1 cellular context compared by ENCODE assay signal in the genomic region with DNA sequence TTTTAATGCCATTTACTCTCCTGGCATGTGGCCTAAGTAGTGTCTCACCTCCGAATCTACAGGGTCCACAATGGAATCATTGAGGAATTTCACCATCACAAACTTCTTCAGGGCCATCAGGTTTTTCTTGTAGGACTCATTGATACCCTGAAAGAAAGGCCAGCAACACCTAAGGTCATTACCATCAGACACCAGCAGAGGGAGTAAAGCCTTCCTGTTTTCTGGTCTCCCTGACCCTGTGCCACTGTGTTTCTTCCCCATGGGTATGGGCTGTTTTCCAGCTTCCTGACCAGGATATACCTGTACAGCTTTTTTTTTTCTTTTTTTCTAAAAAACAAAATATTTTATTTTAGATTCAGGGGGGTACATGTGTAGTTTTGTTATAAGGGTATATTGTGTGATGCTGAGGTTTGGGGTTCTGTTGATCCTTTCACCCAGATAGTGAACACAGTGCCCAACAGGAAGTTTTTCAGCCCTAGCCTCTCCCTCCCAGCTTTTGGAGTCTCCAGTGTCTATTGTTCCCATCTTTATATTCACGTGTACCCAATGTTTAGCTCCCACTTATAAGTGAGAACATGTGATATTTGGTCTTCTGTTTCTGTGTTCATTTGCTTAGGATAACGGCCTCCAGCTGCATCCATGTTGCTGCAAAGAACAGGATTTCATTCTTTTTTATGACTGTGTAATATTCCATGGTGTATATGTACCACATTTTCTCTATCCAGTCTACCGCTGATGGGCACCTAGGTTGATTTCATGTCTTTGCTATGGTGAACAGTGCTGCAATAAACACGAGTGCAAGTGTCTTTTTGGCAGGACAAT.
TF ChIP-seq lines count a peak whose summit lies in the region.

No MANE protein-coding gene starts in this region.

TF ChIP-seq in HepG2, 621 proteins besides CTCF, POLR2A, EP300 and RAD21 (continued from another document):
- TF ChIP-seq, protein P1, sequence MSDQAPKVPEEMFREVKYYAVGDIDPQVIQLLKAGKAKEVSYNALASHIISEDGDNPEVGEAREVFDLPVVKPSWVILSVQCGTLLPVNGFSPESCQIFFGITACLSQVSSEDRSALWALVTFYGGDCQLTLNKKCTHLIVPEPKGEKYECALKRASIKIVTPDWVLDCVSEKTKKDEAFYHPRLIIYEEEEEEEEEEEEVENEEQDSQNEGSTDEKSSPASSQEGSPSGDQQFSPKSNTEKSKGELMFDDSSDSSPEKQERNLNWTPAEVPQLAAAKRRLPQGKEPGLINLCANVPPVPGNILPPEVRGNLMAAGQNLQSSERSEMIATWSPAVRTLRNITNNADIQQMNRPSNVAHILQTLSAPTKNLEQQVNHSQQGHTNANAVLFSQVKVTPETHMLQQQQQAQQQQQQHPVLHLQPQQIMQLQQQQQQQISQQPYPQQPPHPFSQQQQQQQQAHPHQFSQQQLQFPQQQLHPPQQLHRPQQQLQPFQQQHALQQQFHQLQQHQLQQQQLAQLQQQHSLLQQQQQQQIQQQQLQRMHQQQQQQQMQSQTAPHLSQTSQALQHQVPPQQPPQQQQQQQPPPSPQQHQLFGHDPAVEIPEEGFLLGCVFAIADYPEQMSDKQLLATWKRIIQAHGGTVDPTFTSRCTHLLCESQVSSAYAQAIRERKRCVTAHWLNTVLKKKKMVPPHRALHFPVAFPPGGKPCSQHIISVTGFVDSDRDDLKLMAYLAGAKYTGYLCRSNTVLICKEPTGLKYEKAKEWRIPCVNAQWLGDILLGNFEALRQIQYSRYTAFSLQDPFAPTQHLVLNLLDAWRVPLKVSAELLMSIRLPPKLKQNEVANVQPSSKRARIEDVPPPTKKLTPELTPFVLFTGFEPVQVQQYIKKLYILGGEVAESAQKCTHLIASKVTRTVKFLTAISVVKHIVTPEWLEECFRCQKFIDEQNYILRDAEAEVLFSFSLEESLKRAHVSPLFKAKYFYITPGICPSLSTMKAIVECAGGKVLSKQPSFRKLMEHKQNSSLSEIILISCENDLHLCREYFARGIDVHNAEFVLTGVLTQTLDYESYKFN (CRISPR knock-in tag; conservative IDR thresholded peaks at IDR 0.05), result no peak
- no peak for TF ChIP-seq CREB1 (IDR thresholded peaks at IDR 0.05)
- TF ChIP-seq CREB1 (CRISPR knock-in tag; IDR thresholded peaks at IDR 0.05), result peak; percentile 31; the same call in 1 of the 2 replicates
- no peak for TF ChIP-seq ZNF784 (CRISPR knock-in tag; IDR thresholded peaks at IDR 0.05; ENCODE audit: borderline replicate concordance)
- peak; percentile 64 for TF ChIP-seq STAG1 (CRISPR knock-in tag; IDR thresholded peaks at IDR 0.05)
- no peak for TF ChIP-seq ZNF773 (CRISPR knock-in tag; IDR thresholded peaks at IDR 0.05; ENCODE audit: borderline replicate concordance)
